Comparison of ENCODE assay signal across 12 cellular contexts in the genomic region with DNA sequence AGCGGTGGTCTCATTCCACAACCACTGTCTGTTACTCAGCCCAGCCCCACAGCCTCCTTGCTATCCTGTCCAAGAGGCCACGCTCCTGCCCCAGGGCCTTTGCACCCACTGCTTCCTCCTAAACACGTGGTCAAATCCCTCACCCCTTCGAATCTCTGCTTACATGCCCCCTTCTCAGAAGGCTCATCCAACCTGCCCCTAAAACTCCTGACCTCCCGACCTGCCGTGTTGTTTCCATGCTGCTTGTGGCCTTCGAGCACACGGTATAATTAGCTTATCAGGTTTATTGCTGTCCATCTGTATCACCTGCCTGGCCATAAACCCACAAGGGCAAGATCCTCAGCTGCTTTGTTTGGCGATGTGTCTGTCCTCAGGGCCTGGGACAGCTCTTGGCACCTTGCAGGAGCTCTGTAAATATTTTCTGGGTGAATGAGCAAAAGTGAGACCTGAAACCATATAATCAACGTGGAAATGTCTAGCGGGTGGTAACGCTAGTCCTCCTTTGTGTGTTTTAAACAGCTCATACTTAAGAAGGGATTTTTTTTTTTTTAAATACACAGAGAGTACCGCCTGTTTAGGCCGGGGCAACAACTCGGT. TPM values are rescaled to one million over a fixed set of nuclear protein-coding genes. Genes with fewer than 3 reads are reported as not detected.
DNase-seq lines count a peak whose midpoint lies in the region; ATAC-seq and TF ChIP-seq lines count a peak whose summit lies in the region.
"Had no signal": no experiment of that assay in that cellular context is flagged by ENCODE, and none has a peak within 500 bp of the region (broad histone marks: within the 10 kb centered on the region; RNA-seq: fewer than 3 reads in every experiment).

No MANE protein-coding gene starts in this region.

- H3K4me1 Mint-ChIP-seq in activated CD4-positive, alpha-beta T cell treated with anti-CD3 and anti-CD28 coated beads, Interleukin-2, amount 10 ng/mL, durations not matched to agents 24 days and 14 days: peaks cover 4% of the 10 kb centered on the region
- peaks cover 33% of the 10 kb centered on the region for H3K4me1 Mint-ChIP-seq in MCF 10A (ENCODE audit: insufficient read depth, unreplicated experiment)

- 46% methylated on average over 15 of the region's 15 CpGs; no CpG with 5 or more reads in 1 of the 2 donors for WGBS in transverse colon (ENCODE audit: low coverage in 1 of 2), 2 donors

- CTCF ChIA-PET in MCF 10A (lab: Yijun Ruan, JAX): interaction anchor here (0.6 to 4.2 kb wide), 9 partner anchors 10 to 185 kb away, joined by 3 to 24 read pairs (median 4); no protein-coding TSS in a partner anchor

- no peak overlapping the region for H3K4me3 Mint-ChIP-seq in activated CD4-positive, alpha-beta T cell treated with anti-CD3 and anti-CD28 coated beads, Interleukin-2, amount 10 ng/mL, durations not matched to agents 24 days and 14 days
- H3K4me3 Mint-ChIP-seq in MCF 10A (ENCODE audit: unreplicated experiment): peak overlapping the region; percentile 58

- no peak overlapping the region for H2AFZ ChIP-seq in KMS-11 (ENCODE audit: low read depth)

- DNase-seq in activated CD4-positive, alpha-beta T cell treated with anti-CD3 and anti-CD28 coated beads, Interleukin-2, amount 10 ng/mL, durations not matched to agents 24 days and 14 days: no peak
- no peak for DNase-seq in activated CD4-positive, alpha-beta T cell treated with anti-CD3 and anti-CD28 coated beads, Interleukin-2, amount 50 U/mL, for 1 hour
- DNase-seq in MCF 10A (ENCODE audit: unreplicated experiment): no peak
- peak; percentile 60 for DNase-seq in transverse colon
- no peak for DNase-seq in epidermal melanocyte (ENCODE audit: insufficient read length, low spot score)
- DNase-seq: activated CD8-positive, alpha-beta memory T cell treated with anti-CD3 and anti-CD28 coated beads, Interleukin-2, amount 50 U/mL, for 48 hours; stimulated activated CD4-positive, alpha-beta T cell treated with anti-CD3 and anti-CD28 coated beads, Interleukin-2, amount 100 ng/mL, for 48 hours; upper lobe of right lung had no signal

- BruUV-seq in MCF 10A (replicated peaks; lab: Mats Ljungman, UMichigan): no TSS peak

- no peaks in the 10 kb centered on the region for H3K27me3 ChIP-seq in KMS-11 (ENCODE audit: insufficient read depth, low read depth)
- no peaks in the 10 kb centered on the region for H3K27me3 ChIP-seq in transverse colon
- H3K27me3 ChIP-seq: SJSA1, upper lobe of right lung had no signal

- TF ChIP-seq EP300 in transverse colon (IDR thresholded peaks at IDR 0.05; ENCODE audit: low read depth): no peak

- TF ChIP-seq CTCF in KMS-11 (conservative IDR thresholded peaks at IDR 0.05; ENCODE audit: low read depth, low read length) (no peak), MCF 10A (IDR thresholded peaks at IDR 0.05; ENCODE audit: unreplicated experiment) (no peak), transverse colon (IDR thresholded peaks at IDR 0.05) (no peak)

- H3K79me2 ChIP-seq in KMS-11 (ENCODE audit: insufficient read depth, low read depth): peaks cover 27% of the 10 kb centered on the region; the same call in 1 of the 2 replicates

- in situ Hi-C loops in transverse colon (cut with MboI; ENCODE audit: low pct_ligation_motif_present in 1 of 4, low pct_unique_long_range_greater_than_20kb in 1 of 4, low sequenced_read_pairs in 3 of 4): no loop called here

- H3K9me3 Mint-ChIP-seq in activated CD4-positive, alpha-beta T cell treated with anti-CD3 and anti-CD28 coated beads, Interleukin-2, amount 10 ng/mL, durations not matched to agents 24 days and 14 days: no peaks in the 10 kb centered on the region
- no peaks in the 10 kb centered on the region for H3K9me3 Mint-ChIP-seq in MCF 10A (ENCODE audit: unreplicated experiment)

- H3K4me1 ChIP-seq in KMS-11 (ENCODE audit: low read depth, poor library complexity, severe bottlenecking) (peaks cover 27% of the 10 kb centered on the region), transverse colon (peaks cover 2 to 19% (median 16%) of the 10 kb centered on the region in 4 donors)
- H3K4me1 ChIP-seq: upper lobe of right lung had no signal

- H3K27ac ChIP-seq in KMS-11 (peak overlapping the region; percentile 62), transverse colon (peak overlapping the region; percentile 54 to 73 (median 68))
- H3K27ac ChIP-seq: SJSA1, upper lobe of right lung had no signal

- H3K36me3 ChIP-seq in KMS-11 (ENCODE audit: insufficient read depth) (no peaks in the 10 kb centered on the region), transverse colon (no peaks in the 10 kb centered on the region)
- H3K36me3 ChIP-seq: SJSA1, upper lobe of right lung had no signal

- no peak overlapping the region; the same call in 1 of the 2 replicates for H3K9ac ChIP-seq in KMS-11

- H3K27me3 Mint-ChIP-seq in activated CD4-positive, alpha-beta T cell treated with anti-CD3 and anti-CD28 coated beads, Interleukin-2, amount 10 ng/mL, durations not matched to agents 24 days and 14 days: no peaks in the 10 kb centered on the region
- H3K27me3 Mint-ChIP-seq in MCF 10A (ENCODE audit: insufficient read depth, unreplicated experiment): no peaks in the 10 kb centered on the region

- H3K9me3 ChIP-seq in transverse colon: no peaks in the 10 kb centered on the region
- H3K9me3 ChIP-seq: upper lobe of right lung had no signal

- no peak overlapping the region for H3K4me3 ChIP-seq in KMS-11 (IDR thresholded peaks at IDR 0.05; ENCODE audit: insufficient read depth, low read depth, low read length)
- H3K4me3 ChIP-seq in transverse colon: no peak overlapping the region
- H3K4me3 ChIP-seq: SJSA1, upper lobe of right lung had no signal

- no peaks in the 10 kb centered on the region for H4K20me1 ChIP-seq in KMS-11 (ENCODE audit: insufficient read depth)

- intact Hi-C loops in activated CD4-positive, alpha-beta T cell treated with anti-CD3 and anti-CD28 coated beads, Interleukin-2, amount 10 ng/mL, durations not matched to agents 24 days and 14 days (cut with micrococcal nuclease): no loop called here
- intact Hi-C loops in MCF 10A (cut with micrococcal nuclease): loop anchor here (1.0 to 2.0 kb wide), 2 partner anchors 36 to 77 kb away; partner anchors contain the start of gene SCARB1
- intact Hi-C loops in transverse colon (cut with DNase I; ENCODE audit: low total_unique reads): no loop called here

- H3K4me2 ChIP-seq in KMS-11: peak overlapping the region; percentile 25; the same call in 1 of the 2 replicates

- no peak for ATAC-seq in SK-N-SH treated with all-trans-retinoic acid at 6 μM for 48 hours
- ATAC-seq in HG02870 (IDR thresholded peaks at IDR 0.05; ENCODE audit: unreplicated experiment): no peak

- peak overlapping the region; percentile 39 for H3K27ac Mint-ChIP-seq in activated CD4-positive, alpha-beta T cell treated with anti-CD3 and anti-CD28 coated beads, Interleukin-2, amount 10 ng/mL, durations not matched to agents 24 days and 14 days
- peak overlapping the region; percentile 96 for H3K27ac Mint-ChIP-seq in MCF 10A (ENCODE audit: low read depth, unreplicated experiment)

- POLR2A ChIA-PET in MCF 10A (lab: Yijun Ruan, JAX): interaction anchor here (0.5 to 5.0 kb wide), 14 partner anchors 10 to 1178 kb away, joined by 3 to 42 read pairs (median 4); partner anchors contain the start of gene UBC

- TF ChIP-seq POLR2A in transverse colon (IDR thresholded peaks at IDR 0.05): no peak

- H3K36me3 Mint-ChIP-seq in activated CD4-positive, alpha-beta T cell treated with anti-CD3 and anti-CD28 coated beads, Interleukin-2, amount 10 ng/mL, durations not matched to agents 24 days and 14 days (ENCODE audit: low read depth): no peaks in the 10 kb centered on the region
- H3K36me3 Mint-ChIP-seq in MCF 10A (ENCODE audit: insufficient read depth, unreplicated experiment): peaks cover 32% of the 10 kb centered on the region

TF ChIP-seq in SK-N-SH treated with all-trans-retinoic acid at 6 μM for 48 hours, 23 proteins besides CTCF, POLR2A, EP300 and RAD21 (continues in another document):
- TF ChIP-seq SNAI2 (CRISPR knock-in tag; IDR thresholded peaks at IDR 0.05) (no peak), ZNF565 (CRISPR knock-in tag; conservative IDR thresholded peaks at IDR 0.05; ENCODE audit: low read depth) (no peak), CSDC2 (CRISPR knock-in tag; IDR thresholded peaks at IDR 0.05) (no peak), GLIS3 (CRISPR knock-in tag; IDR thresholded peaks at IDR 0.05) (no peak), CREB5 (CRISPR knock-in tag; IDR thresholded peaks at IDR 0.05; ENCODE audit: low read depth) (no peak), BACH2 (CRISPR knock-in tag; IDR thresholded peaks at IDR 0.05; ENCODE audit: borderline replicate concordance) (no peak), ZFP30 (CRISPR knock-in tag; IDR thresholded peaks at IDR 0.05) (no peak)

RNA-seq across cellular contexts. Expression of gene SCARB1, which starts 36.0 kb away (rescaled TPM):
- total RNA-seq in activated CD4-positive, alpha-beta T cell treated with anti-CD3 and anti-CD28 coated beads, Interleukin-2, amount 10 ng/mL, durations not matched to agents 24 days and 14 days: 23.8 and 25.6 TPM in 2 replicates
- total RNA-seq in MCF 10A (2022): 48.2 and 71.0 TPM in 2 replicates
- total RNA-seq in transverse colon: 100 to 1,000 TPM in 1 of 4 donors, 10 to 100 TPM in 3; 33.7 to 252 (median 43.6) TPM
